7 cellular contexts compared by ENCODE assay signal in the genomic region with DNA sequence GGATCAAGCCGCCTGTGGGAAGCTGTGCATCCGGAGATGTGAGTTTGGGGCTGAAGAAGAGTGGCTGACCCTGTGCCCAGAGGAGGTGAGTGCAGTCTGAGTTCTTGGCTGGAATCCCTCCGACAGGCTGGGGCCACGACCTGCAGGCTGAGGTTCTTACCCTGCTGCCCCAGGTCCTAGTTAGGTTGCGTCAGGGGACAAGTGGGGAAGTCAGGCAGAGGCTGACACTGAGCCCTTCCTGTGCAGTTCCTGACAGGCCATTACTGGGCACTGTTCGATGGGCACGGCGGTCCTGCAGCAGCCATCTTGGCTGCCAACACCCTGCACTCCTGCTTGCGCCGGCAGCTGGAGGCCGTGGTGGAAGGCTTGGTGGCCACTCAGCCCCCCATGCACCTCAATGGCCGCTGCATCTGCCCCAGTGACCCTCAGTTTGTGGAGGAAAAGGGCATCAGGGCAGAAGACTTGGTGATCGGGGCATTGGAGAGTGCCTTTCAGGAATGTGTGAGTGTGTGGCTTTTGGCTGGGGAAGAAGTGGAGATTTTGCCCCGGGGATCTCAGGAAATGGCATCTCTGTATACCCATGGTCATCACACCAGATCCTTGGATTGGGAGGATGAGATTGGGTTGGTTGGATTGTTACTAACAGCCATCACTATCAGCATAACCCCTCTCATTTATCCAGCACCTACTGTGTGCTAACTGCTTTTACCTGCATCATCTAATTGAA. TPM values are rescaled to one million over a fixed set of nuclear protein-coding genes. Genes with fewer than 3 reads are reported as not detected.
A peak's percentile ranks its signal among the peaks of the same experiment; 100 is the strongest.
DNase-seq lines count a peak whose midpoint lies in the region; ATAC-seq and TF ChIP-seq lines count a peak whose summit lies in the region.

No MANE protein-coding gene starts in this region.

- no peak overlapping the region for H3K27ac ChIP-seq in IMR-90 (ENCODE audit: insufficient read depth, low read length)
- peak overlapping the region; percentile 83 for H3K27ac ChIP-seq in suprapubic skin

- H3K9me3 ChIP-seq in IMR-90 (ENCODE audit: control insufficient read depth, insufficient read depth, low read length) (0 out of 2 replicates have a peak, but pooled peaks cover 1% of the 10 kb centered on the region), suprapubic skin (no peaks in the 10 kb centered on the region)

- H4K91ac ChIP-seq in IMR-90 (ENCODE audit: insufficient read depth, low read depth, low read length), result no peak overlapping the region

- H3K14ac ChIP-seq in IMR-90 (replicated peaks; ENCODE audit: low read depth, low read length), result no peak overlapping the region

- no peak overlapping the region for H3K9ac ChIP-seq in IMR-90 (ENCODE audit: low read depth, low read length)

- CTCF ChIA-PET in IMR-90 (lab: Yijun Ruan, JAX), result interaction anchor here (1.2 kb wide), 1 partner anchor 12 kb away, joined by 3 read pairs; no protein-coding TSS in a partner anchor

- POLR2A ChIA-PET in IMR-90 (lab: Charles Lee; ENCODE audit: unreplicated experiment), result interaction anchor here (1.1 kb wide), 1 partner anchor 13 kb away, joined by 3 read pairs; no protein-coding TSS in a partner anchor

- WGBS in IMR-90 (ENCODE audit: extremely low coverage in 2 of 2, insufficient read length in 1 of 2), 2 experiments, result 83% methylated on average over 8 of the region's 14 CpGs; no CpG with 5 or more reads in 1 of the 2 experiments
- WGBS in suprapubic skin, result 77% methylated on average over 9 of the region's 14 CpGs

- H4K8ac ChIP-seq in IMR-90 (ENCODE audit: low read depth in 2 of 2, low read length in 2 of 2), result no peak overlapping the region; a peak in 1 of 4 replicates

- no peak overlapping the region for H3K4me3 ChIP-seq in IMR-90 (ENCODE audit: insufficient read depth, low read depth, low read length)
- peak overlapping the region; percentile 62 for H3K4me3 ChIP-seq in suprapubic skin

- H3K36me3 Mint-ChIP-seq in activated T-helper 1 cell treated with anti-CD3 and anti-CD28 coated beads, Interleukin-12 subunit alpha, Interleukin-12 subunit beta, Interleukin-2, Interleukin-4 antibody, amounts not matched to agents 30 ng/mL and 10 ng/mL and 1 ng/mL, durations not matched to agents 14 hours and 24 hours and 36 hours (ENCODE audit: low read depth), result peaks cover 38% of the 10 kb centered on the region

- no TSS peak for BruUV-seq in IMR-90 (replicated peaks; lab: Mats Ljungman, UMichigan)

- TF ChIP-seq POLR2A in IMR-90 (IDR thresholded peaks at IDR 0.05; ENCODE audit: low read depth, low read length) (no peak), suprapubic skin (IDR thresholded peaks at IDR 0.05) (no peak)

- peaks cover 16% of the 10 kb centered on the region; the same call in 1 of the 2 replicates for H4K20me1 ChIP-seq in IMR-90 (ENCODE audit: insufficient read depth, low read length)

- H3K79me1 ChIP-seq in IMR-90 (ENCODE audit: low read depth in 1 of 2, low read length in 2 of 2), result peaks cover 9 to 63% of the 10 kb centered on the region in 2 experiments

- H2AK5ac ChIP-seq in IMR-90 (ENCODE audit: low read depth, low read length), result peak overlapping the region; percentile 95; the same call in 1 of the 2 replicates

- no peaks in the 10 kb centered on the region for H3K27me3 Mint-ChIP-seq in activated T-helper 1 cell treated with anti-CD3 and anti-CD28 coated beads, Interleukin-12 subunit alpha, Interleukin-12 subunit beta, Interleukin-2, Interleukin-4 antibody, amounts not matched to agents 30 ng/mL and 10 ng/mL and 1 ng/mL, durations not matched to agents 14 hours and 24 hours and 36 hours (ENCODE audit: insufficient read depth)

- no peak for TF ChIP-seq RAD21 in IMR-90 (IDR thresholded peaks at IDR 0.05; ENCODE audit: low read length)

- peak overlapping the region; percentile 82 for H2AK9ac ChIP-seq in IMR-90 (replicated peaks; ENCODE audit: low read depth, low read length, poor library complexity)

- H3K36me3 ChIP-seq in IMR-90 (ENCODE audit: control insufficient read depth, insufficient read depth, low read length), result peaks cover 30% of the 10 kb centered on the region
- peaks cover 41% of the 10 kb centered on the region for H3K36me3 ChIP-seq in suprapubic skin

- peaks cover 73% of the 10 kb centered on the region for H3K4me1 Mint-ChIP-seq in activated T-helper 1 cell treated with anti-CD3 and anti-CD28 coated beads, Interleukin-12 subunit alpha, Interleukin-12 subunit beta, Interleukin-2, Interleukin-4 antibody, amounts not matched to agents 30 ng/mL and 10 ng/mL and 1 ng/mL, durations not matched to agents 14 hours and 24 hours and 36 hours (ENCODE audit: low read depth)

- H2AFZ ChIP-seq in IMR-90 (replicated peaks; ENCODE audit: low read length, poor library complexity), result peak overlapping the region; percentile 12

- no peak overlapping the region for H4K5ac ChIP-seq in IMR-90 (ENCODE audit: low read depth, low read length)

- H3K18ac ChIP-seq in IMR-90 (ENCODE audit: low read depth, low read length), result no peak overlapping the region

- H3K27ac Mint-ChIP-seq in activated T-helper 1 cell treated with anti-CD3 and anti-CD28 coated beads, Interleukin-12 subunit alpha, Interleukin-12 subunit beta, Interleukin-2, Interleukin-4 antibody, amounts not matched to agents 30 ng/mL and 10 ng/mL and 1 ng/mL, durations not matched to agents 14 hours and 24 hours and 36 hours, result peak overlapping the region; percentile 91

- peaks cover 3% of the 10 kb centered on the region for H3K9me3 Mint-ChIP-seq in activated T-helper 1 cell treated with anti-CD3 and anti-CD28 coated beads, Interleukin-12 subunit alpha, Interleukin-12 subunit beta, Interleukin-2, Interleukin-4 antibody, amounts not matched to agents 30 ng/mL and 10 ng/mL and 1 ng/mL, durations not matched to agents 14 hours and 24 hours and 36 hours

- H3K4ac ChIP-seq in IMR-90 (ENCODE audit: low read depth, low read length), result peak overlapping the region; percentile 75; the same call in 1 of the 2 replicates

- ATAC-seq in IMR-90 (ENCODE audit: low read depth) (no peak), left lobe of liver (peak; percentile 64), GM18873 (IDR thresholded peaks at IDR 0.05; ENCODE audit: low FRiP score, unreplicated experiment) (no peak)

- DNase-seq in IMR-90, result no peak
- DNase-seq in activated T-helper 1 cell treated with anti-CD3 and anti-CD28 coated beads, Interleukin-12 subunit alpha, Interleukin-12 subunit beta, Interleukin-2, Interleukin-4 antibody, amounts not matched to agents 30 ng/mL and 10 ng/mL and 1 ng/mL, durations not matched to agents 14 hours and 24 hours and 36 hours (ENCODE audit: low spot score), result no peak
- DNase-seq in left lobe of liver (ENCODE audit: low spot score), result peak; percentile 70
- DNase-seq in suprapubic skin (ENCODE audit: low spot score in 2 of 2), result no peak
- DNase-seq in NK-92 treated with Interleukin-12 subunit alpha and Interleukin-12 subunit beta, amount 100 ng/mL, for 24 hours (lab: John Stamatoyannopoulos, UW), result no peak
- no peak for DNase-seq in SW480 (ENCODE audit: low spot score)

- intact Hi-C loops in IMR-90 (cut with micrococcal nuclease), result no loop called here
- intact Hi-C loops in activated T-helper 1 cell treated with anti-CD3 and anti-CD28 coated beads, Interleukin-12 subunit alpha, Interleukin-12 subunit beta, Interleukin-2, Interleukin-4 antibody, amounts not matched to agents 30 ng/mL and 10 ng/mL and 1 ng/mL, durations not matched to agents 14 hours and 24 hours and 36 hours (cut with micrococcal nuclease), result no loop called here

- H2BK15ac ChIP-seq in IMR-90 (ENCODE audit: low read depth, low read length), result no peak overlapping the region

- H2BK5ac ChIP-seq in IMR-90 (ENCODE audit: low read depth, low read length, poor library complexity, severe bottlenecking), result no peak overlapping the region

- H3K27me3 ChIP-seq in IMR-90 (ENCODE audit: control insufficient read depth, insufficient read depth, low read length), result no peaks in the 10 kb centered on the region
- no peaks in the 10 kb centered on the region for H3K27me3 ChIP-seq in suprapubic skin

- dilution Hi-C loops in IMR-90 (cut with HindIII; ENCODE audit: low sequenced_read_pairs, unreplicated experiment), result no loop called here

- no peak for TF ChIP-seq CTCF in IMR-90 (conservative IDR thresholded peaks at IDR 0.05; ENCODE audit: low read depth, low read length)
- no peak for TF ChIP-seq CTCF in suprapubic skin (IDR thresholded peaks at IDR 0.05)

- in situ Hi-C loops in IMR-90 (cut with MboI; ENCODE audit: low sequenced_read_pairs), result no loop called here

- peaks cover 34% of the 10 kb centered on the region for H3K9me1 ChIP-seq in IMR-90 (ENCODE audit: insufficient read depth, low read length)

- H2BK20ac ChIP-seq in IMR-90 (ENCODE audit: low read depth, low read length), result no peak overlapping the region

- peaks cover 20% of the 10 kb centered on the region for H3K4me1 ChIP-seq in IMR-90 (ENCODE audit: control insufficient read depth, insufficient read depth, low read length)
- peaks cover 43% of the 10 kb centered on the region for H3K4me1 ChIP-seq in suprapubic skin

- TF ChIP-seq EP300 in suprapubic skin (IDR thresholded peaks at IDR 0.05), result no peak

- no peak overlapping the region for H3K23ac ChIP-seq in IMR-90 (ENCODE audit: low read depth, low read length)

- H2BK120ac ChIP-seq in IMR-90 (ENCODE audit: low read depth, low read length), result no peak overlapping the region

- no peak overlapping the region for H3K56ac ChIP-seq in IMR-90 (ENCODE audit: extremely low read depth, insufficient read depth, low read length)

- peak overlapping the region; percentile 84; the same call in 1 of the 2 replicates for H3K4me2 ChIP-seq in IMR-90 (ENCODE audit: low read depth, low read length)

- peak overlapping the region; percentile 88 for H3K4me3 Mint-ChIP-seq in activated T-helper 1 cell treated with anti-CD3 and anti-CD28 coated beads, Interleukin-12 subunit alpha, Interleukin-12 subunit beta, Interleukin-2, Interleukin-4 antibody, amounts not matched to agents 30 ng/mL and 10 ng/mL and 1 ng/mL, durations not matched to agents 14 hours and 24 hours and 36 hours

RNA-seq across cellular contexts. Expression of a gene that starts 1.3 kb away (rescaled TPM):
- total RNA-seq in IMR-90 (2012; rRNA removed), result 12.2 and 13.1 TPM in 2 replicates
- 15.4 and 18.1 TPM in 2 replicates for polyA plus RNA-seq in IMR-90 (2012; rRNA removed)
- polyA plus RNA-seq in IMR-90 (2012; cell fraction: cytosol; rRNA removed), result 12.1 and 14.9 TPM in 2 replicates
- polyA plus RNA-seq in IMR-90 (2012; cell fraction: nucleus; rRNA removed; ENCODE audit: low replicate concordance), result 51.7 and 53.1 TPM in 2 replicates
- 57.1 and 59.5 TPM in 2 replicates for total RNA-seq in activated T-helper 1 cell treated with anti-CD3 and anti-CD28 coated beads, Interleukin-12 subunit alpha, Interleukin-12 subunit beta, Interleukin-2, Interleukin-4 antibody, amounts not matched to agents 30 ng/mL and 10 ng/mL and 1 ng/mL, durations not matched to agents 14 hours and 24 hours and 36 hours
- total RNA-seq in left lobe of liver, result 4.2 TPM
- total RNA-seq in suprapubic skin, result 10 to 100 TPM in 3 of 4 donors, 1 to 10 TPM in 1; 10.0 to 17.5 (median 11.3) TPM

RNA-seq across cellular contexts. Expression of a gene that starts 7.9 kb away (rescaled TPM):
- total RNA-seq in IMR-90 (2012; rRNA removed), result 105 and 111 TPM in 2 replicates
- polyA plus RNA-seq in IMR-90 (2012; rRNA removed), result 145 and 158 TPM in 2 replicates
- 165 and 194 TPM in 2 replicates for polyA plus RNA-seq in IMR-90 (2012; cell fraction: cytosol; rRNA removed)
- polyA plus RNA-seq in IMR-90 (2012; cell fraction: nucleus; rRNA removed; ENCODE audit: low replicate concordance), result 62.0 and 123 TPM in 2 replicates
- total RNA-seq in activated T-helper 1 cell treated with anti-CD3 and anti-CD28 coated beads, Interleukin-12 subunit alpha, Interleukin-12 subunit beta, Interleukin-2, Interleukin-4 antibody, amounts not matched to agents 30 ng/mL and 10 ng/mL and 1 ng/mL, durations not matched to agents 14 hours and 24 hours and 36 hours, result 94.3 and 98.6 TPM in 2 replicates
- 16.8 TPM for total RNA-seq in left lobe of liver
- 10 to 100 TPM; 33.2 to 46.2 (median 42.6) TPM for total RNA-seq in suprapubic skin

RNA-seq across cellular contexts. Expression of a gene that starts 21.4 kb away (rescaled TPM):
- not detected in 2 replicates for total RNA-seq in IMR-90 (2012; rRNA removed)
- 0.03 TPM in 1 of 2 replicates, not detected in the other for polyA plus RNA-seq in IMR-90 (2012; rRNA removed)
- polyA plus RNA-seq in IMR-90 (2012; cell fraction: cytosol; rRNA removed), result 0.01 TPM in 1 of 2 replicates, not detected in the other
- polyA plus RNA-seq in IMR-90 (2012; cell fraction: nucleus; rRNA removed; ENCODE audit: low replicate concordance), result 0.15 TPM in 2 replicates
- 0.47 TPM in 1 of 2 replicates, not detected in the other for total RNA-seq in activated T-helper 1 cell treated with anti-CD3 and anti-CD28 coated beads, Interleukin-12 subunit alpha, Interleukin-12 subunit beta, Interleukin-2, Interleukin-4 antibody, amounts not matched to agents 30 ng/mL and 10 ng/mL and 1 ng/mL, durations not matched to agents 14 hours and 24 hours and 36 hours
- not detected for total RNA-seq in left lobe of liver
- total RNA-seq in suprapubic skin, result under 1 TPM in 1 of 4 donors, not detected in 3; 0.16 TPM

RNA-seq across cellular contexts. Expression of a gene that starts 31.6 kb away (rescaled TPM):
- total RNA-seq in IMR-90 (2012; rRNA removed), result 65.3 and 68.1 TPM in 2 replicates
- 30.9 and 38.1 TPM in 2 replicates for polyA plus RNA-seq in IMR-90 (2012; rRNA removed)
- 11.6 and 13.7 TPM in 2 replicates for polyA plus RNA-seq in IMR-90 (2012; cell fraction: cytosol; rRNA removed)
- 4.1 and 16.9 TPM in 2 replicates for polyA plus RNA-seq in IMR-90 (2012; cell fraction: nucleus; rRNA removed; ENCODE audit: low replicate concordance)
- total RNA-seq in activated T-helper 1 cell treated with anti-CD3 and anti-CD28 coated beads, Interleukin-12 subunit alpha, Interleukin-12 subunit beta, Interleukin-2, Interleukin-4 antibody, amounts not matched to agents 30 ng/mL and 10 ng/mL and 1 ng/mL, durations not matched to agents 14 hours and 24 hours and 36 hours, result 105 and 107 TPM in 2 replicates
- total RNA-seq in left lobe of liver, result 18.6 TPM
- total RNA-seq in suprapubic skin, result 10 to 100 TPM; 46.7 to 57.6 (median 52.5) TPM

RNA-seq across cellular contexts. Expression of a gene that starts 40.7 kb away (rescaled TPM):
- total RNA-seq in IMR-90 (2012; rRNA removed), result 6.4 and 6.8 TPM in 2 replicates
- 13.9 and 15.6 TPM in 2 replicates for polyA plus RNA-seq in IMR-90 (2012; rRNA removed)
- polyA plus RNA-seq in IMR-90 (2012; cell fraction: cytosol; rRNA removed), result 5.2 and 10.8 TPM in 2 replicates
- polyA plus RNA-seq in IMR-90 (2012; cell fraction: nucleus; rRNA removed; ENCODE audit: low replicate concordance), result 29.1 and 86.5 TPM in 2 replicates
- 17.0 and 18.3 TPM in 2 replicates for total RNA-seq in activated T-helper 1 cell treated with anti-CD3 and anti-CD28 coated beads, Interleukin-12 subunit alpha, Interleukin-12 subunit beta, Interleukin-2, Interleukin-4 antibody, amounts not matched to agents 30 ng/mL and 10 ng/mL and 1 ng/mL, durations not matched to agents 14 hours and 24 hours and 36 hours
- 396 TPM for total RNA-seq in left lobe of liver
- total RNA-seq in suprapubic skin, result 10 to 100 TPM in 1 of 4 donors, 1 to 10 TPM in 3; 2.6 to 11.9 (median 6.4) TPM
